ENCODE assay signal across 9 cellular contexts in genomic region chrX:56797966-56798711, GRCh38.
DNase-seq lines count a peak whose midpoint lies in the region; ATAC-seq and TF ChIP-seq lines count a peak whose summit lies in the region.
"Had no signal": no experiment of that assay in that cellular context is flagged by ENCODE, and none has a peak within 500 bp of the region (broad histone marks: within the 10 kb centered on the region; RNA-seq: fewer than 3 reads in every experiment).

No MANE protein-coding gene starts in this region.

- peak overlapping the region; percentile 53 for H3K27ac Mint-ChIP-seq in activated CD8-positive, alpha-beta memory T cell treated with anti-CD3 and anti-CD28 coated beads, Interleukin-2, amount 10 ng/mL, durations not matched to agents 7 days and 5 days

- H3K4me1 Mint-ChIP-seq in activated CD8-positive, alpha-beta memory T cell treated with anti-CD3 and anti-CD28 coated beads, Interleukin-2, amount 10 ng/mL, durations not matched to agents 7 days and 5 days, result peaks cover 41% of the 10 kb centered on the region

- no peak overlapping the region for H3K4me3 ChIP-seq in transverse colon

- intact Hi-C loops in Right ventricle myocardium superior (cut with DNase I), result no loop called here
- intact Hi-C loops in left cardiac atrium (cut with DNase I), result no loop called here
- intact Hi-C loops in left ventricle myocardium superior (cut with micrococcal nuclease), result no loop called here
- intact Hi-C loops in transverse colon (cut with DNase I; ENCODE audit: low total_unique reads), result no loop called here

- in situ Hi-C loops in transverse colon (cut with MboI; ENCODE audit: low pct_ligation_motif_present in 1 of 4, low pct_unique_long_range_greater_than_20kb in 1 of 4, low sequenced_read_pairs in 3 of 4), result loop anchor here in 1 of 4 donors (25.0 kb wide), 1 partner anchor 189 kb away; the partner anchor contains the start of gene SPIN3

- ATAC-seq in Right ventricle myocardium superior (ENCODE audit: poor library complexity) (peak; percentile 67), left cardiac atrium (no peak), left ventricle myocardium superior (peak; percentile 30), HG03521 (IDR thresholded peaks at IDR 0.05; ENCODE audit: unreplicated experiment) (no peak)
- ATAC-seq in activated CD8-positive, alpha-beta memory T cell treated with anti-CD3 and anti-CD28 coated beads, Interleukin-2, amount 10 ng/mL, durations not matched to agents 7 days and 5 days, result peak; percentile 29

- H3K36me3 Mint-ChIP-seq in activated CD8-positive, alpha-beta memory T cell treated with anti-CD3 and anti-CD28 coated beads, Interleukin-2, amount 10 ng/mL, durations not matched to agents 7 days and 5 days, result peaks cover 2% of the 10 kb centered on the region

- no peaks in the 10 kb centered on the region for H3K9me3 Mint-ChIP-seq in activated CD8-positive, alpha-beta memory T cell treated with anti-CD3 and anti-CD28 coated beads, Interleukin-2, amount 10 ng/mL, durations not matched to agents 7 days and 5 days (ENCODE audit: low read depth)

- no peak for TF ChIP-seq POLR2A in transverse colon (IDR thresholded peaks at IDR 0.05)

- TF ChIP-seq EP300 in transverse colon (IDR thresholded peaks at IDR 0.05; ENCODE audit: low read depth), result no peak

- no peak overlapping the region for H3K27ac ChIP-seq in transverse colon
- H3K27ac ChIP-seq: C4-2B had no signal

- H3K9me3 ChIP-seq in transverse colon, result no peaks in the 10 kb centered on the region

- H3K4me3 Mint-ChIP-seq in activated CD8-positive, alpha-beta memory T cell treated with anti-CD3 and anti-CD28 coated beads, Interleukin-2, amount 10 ng/mL, durations not matched to agents 7 days and 5 days, result no peak overlapping the region

- H3K27me3 ChIP-seq in transverse colon, result no peaks in the 10 kb centered on the region

- no peaks in the 10 kb centered on the region for H3K36me3 ChIP-seq in transverse colon

- TF ChIP-seq CTCF in transverse colon (IDR thresholded peaks at IDR 0.05), result no peak

- H3K27me3 Mint-ChIP-seq in activated CD8-positive, alpha-beta memory T cell treated with anti-CD3 and anti-CD28 coated beads, Interleukin-2, amount 10 ng/mL, durations not matched to agents 7 days and 5 days, result no peaks in the 10 kb centered on the region

- WGBS in transverse colon (ENCODE audit: low coverage in 1 of 2), 2 donors, result 75% methylated on average over 7 of the region's 8 CpGs; no CpG with 5 or more reads in 1 of the 2 donors

- no peaks in the 10 kb centered on the region for H3K4me1 ChIP-seq in transverse colon

- DNase-seq in Right ventricle myocardium superior (no peak), left cardiac atrium (no peak), left ventricle myocardium superior (no peak), transverse colon (peak; percentile 1), COR-L47 (lab: John Stamatoyannopoulos, UW) (no peak), NCI-H510A (lab: John Stamatoyannopoulos, UW) (no peak)
- DNase-seq in activated CD8-positive, alpha-beta memory T cell treated with anti-CD3 and anti-CD28 coated beads, Interleukin-2, amount 10 ng/mL, durations not matched to agents 7 days and 5 days, result peak; percentile 49

- CTCF ChIA-PET in activated CD8-positive, alpha-beta memory T cell treated with anti-CD3 and anti-CD28 coated beads, Interleukin-2, amount 10 ng/mL, durations not matched to agents 7 days and 5 days (lab: Charles Lee), result no interaction called here

Comparison
In these comparisons a context has a peak if more than half of its experiments do, and no peak if none do; other contexts are left out.
1. ATAC-seq: peak in Right ventricle myocardium superior (single experiment), activated CD8-positive, alpha-beta memory T cell treated with anti-CD3 and anti-CD28 coated beads, Interleukin-2, amount 10 ng/mL, durations not matched to agents 7 days and 5 days (single experiment) and left ventricle myocardium superior (single experiment); none in left cardiac atrium (0 of 2) and HG03521 (single experiment).
2. DNase-seq: peak in activated CD8-positive, alpha-beta memory T cell treated with anti-CD3 and anti-CD28 coated beads, Interleukin-2, amount 10 ng/mL, durations not matched to agents 7 days and 5 days (single experiment) and transverse colon (single experiment); none in Right ventricle myocardium superior (single experiment), left cardiac atrium (single experiment), left ventricle myocardium superior (single experiment), COR-L47 (single experiment) and NCI-H510A (single experiment).